ENCODE assay signal across 30 cellular contexts in the genomic region with DNA sequence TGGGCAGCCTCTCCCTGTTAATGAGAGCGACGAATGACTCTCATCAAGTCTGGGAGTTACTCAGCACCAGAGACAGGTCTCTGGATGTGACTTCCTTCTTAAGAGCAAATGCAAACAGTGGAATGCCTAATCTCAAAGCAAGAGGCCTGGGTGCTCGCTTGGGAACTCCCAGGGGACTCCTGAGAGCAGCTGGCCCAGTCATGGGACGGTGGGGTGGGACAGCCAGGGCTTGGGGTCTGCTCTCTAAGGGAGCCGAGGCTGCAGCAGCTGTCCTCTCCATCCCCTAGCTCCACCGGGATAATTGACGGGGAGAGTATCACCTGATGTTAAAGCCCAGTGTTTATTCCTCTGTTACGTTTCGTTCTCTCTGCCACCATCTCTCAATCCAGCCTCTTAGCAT. TPM values are rescaled to one million over a fixed set of nuclear protein-coding genes. Genes with fewer than 3 reads are reported as not detected.
"Had no signal": no experiment of that assay in that cellular context is flagged by ENCODE, and none has a peak within 500 bp of the region (broad histone marks: within the 10 kb centered on the region; RNA-seq: fewer than 3 reads in every experiment).

No MANE protein-coding gene starts in this region.

- H3K27ac ChIP-seq: ascending aorta, cardiac muscle cell, coronary artery, dorsolateral prefrontal cortex, gastrocnemius medialis, left ventricle myocardium inferior, uterus had no signal

- H3K27me3 ChIP-seq: ascending aorta, uterus had no signal

- H3K36me3 ChIP-seq: ascending aorta, cardiac muscle cell, gastrocnemius medialis, left ventricle myocardium inferior, uterus had no signal

- ATAC-seq: gastrocnemius medialis; mucosa of descending colon; natural killer cell treated with Interleukin-12 subunit alpha and Interleukin-12 subunit beta and Interleukin-15 and Interleukin-18, amount 100 ng/mL, for 72 hours; sciatic nerve; stimulated activated memory B cell treated with anti-CD40 and anti-IgM and Interleukin-4, amounts not matched to agents 10 μg/mL and 1 μg/mL and 100 μg/mL, for 72 hours; stimulated activated naive CD8-positive, alpha-beta T cell treated with anti-CD3 and anti-CD28 coated beads, Interleukin-15, amount 100 ng/mL, for 72 hours had no signal

- H3K4me3 ChIP-seq: ascending aorta, cardiac muscle cell, coronary artery, dorsolateral prefrontal cortex, gastrocnemius medialis, left ventricle myocardium inferior, lung, mucosa of descending colon, uterus had no signal

- H3K4me1 ChIP-seq: ascending aorta, uterus had no signal

- DNase-seq: activated CD4-positive, alpha-beta memory T cell treated with anti-CD3 and anti-CD28 coated beads for 36 hours; activated CD4-positive, alpha-beta T cell treated with anti-CD3 and anti-CD28 coated beads, Interleukin-2, amount 10 ng/mL, durations not matched to agents 24 days and 14 days; activated CD4-positive, CD25-positive, alpha-beta regulatory T cell treated with anti-CD3 and anti-CD28 coated beads, Interleukin-2, amount 50 U/mL, for 72 hours; activated CD8-positive, alpha-beta memory T cell treated with anti-CD3 and anti-CD28 coated beads, Interleukin-2, amount 50 U/mL, for 48 hours; activated gamma-delta T cell; activated naive CD4-positive, alpha-beta T cell treated with anti-CD3 and anti-CD28 coated beads, Interleukin-2, amount 10 ng/mL, durations not matched to agents 7 days and 5 days; activated naive CD8-positive, alpha-beta T cell treated with anti-CD3 and anti-CD28 coated beads, Interleukin-2, amount 10 ng/mL, durations not matched to agents 7 days and 5 days; activated T-cell treated with anti-CD3 and anti-CD28 coated beads, Interleukin-2, amount 50 U/mL, for 24 hours; dorsolateral prefrontal cortex; effector memory CD4-positive, alpha-beta T cell; erythroblast; gastrocnemius medialis; glutamatergic neuron; left ventricle myocardium inferior; mesendoderm; mucosa of descending colon; small intestine; stimulated activated CD4-positive, alpha-beta T cell treated with anti-CD3 and anti-CD28 coated beads, Interleukin-1b, Interleukin-23, amount 100 ng/mL, for 48 hours; stimulated activated CD4-positive, alpha-beta T cell treated with anti-CD3 and anti-CD28 coated beads, Interleukin-4, amount 100 ng/mL, for 4 hours; stimulated activated CD8-positive, alpha-beta memory T cell treated with anti-CD3 and anti-CD28 coated beads, Interleukin-4, amount 100 ng/mL, for 48 hours; stimulated activated naive CD8-positive, alpha-beta T cell treated with anti-CD3 and anti-CD28 coated beads, Interleukin-15, amount 100 ng/mL, for 72 hours; substantia nigra; uterus had no signal

- H3K9me3 ChIP-seq: ascending aorta, gastrocnemius medialis, left ventricle myocardium inferior, mucosa of descending colon, uterus had no signal

RNA-seq across cellular contexts. Expression of a gene that starts 35.2 kb away (rescaled TPM):
- polyA plus RNA-seq: cardiac muscle cell, lung had no signal
